35 cellular contexts compared by ENCODE assay signal in the genomic region with DNA sequence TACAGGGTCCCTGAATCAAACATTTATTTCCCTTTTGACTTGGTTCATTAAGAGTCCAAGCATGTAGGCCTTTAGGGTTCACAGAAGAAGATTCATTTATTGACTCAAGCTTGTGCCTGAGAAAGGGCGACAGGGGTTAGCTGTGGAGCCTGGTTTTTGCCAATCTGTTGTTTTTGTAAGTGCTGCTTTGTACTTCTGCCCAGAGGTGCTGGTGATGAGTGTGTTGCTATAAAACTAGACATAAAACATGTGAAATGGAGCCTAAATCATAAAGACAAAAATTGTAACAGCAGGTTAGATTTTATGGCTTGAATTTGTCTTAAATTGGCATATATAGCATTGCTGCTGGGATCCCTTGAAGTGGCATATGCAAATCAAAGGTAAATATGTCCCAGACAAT.
"Had no signal": no experiment of that assay in that cellular context is flagged by ENCODE, and none has a peak within 500 bp of the region (broad histone marks: within the 10 kb centered on the region; RNA-seq: fewer than 3 reads in every experiment).

No MANE protein-coding gene starts in this region.

- DNase-seq: Karpas-422, Kasumi-1, MG63, MM.1S, MV-4-11, NCI-H1048, NCI-H1092, NCI-H1092 treated with DMSO at 0.1 percent for 48 hours, NCI-H1105, NCI-H1105 treated with DMSO at 0.1 percent for 48 hours, NCI-H1417, NCI-H1417 treated with DMSO at 0.1 percent for 48 hours, NCI-H1436, NCI-H1436 treated with DMSO at 0.1 percent for 48 hours, NCI-H146, NCI-H1694, NCI-H1694 treated with DMSO at 0.1 percent for 48 hours, NCI-H187, NCI-H187 treated with DMSO at 0.1 percent for 48 hours, NCI-H1930, NCI-H2029, NCI-H2029 treated with DMSO at 0.1 percent for 48 hours, NCI-H2081, NCI-H2081 treated with DMSO at 0.1 percent for 48 hours, NCI-H2107, NCI-H2171, NCI-H2171 treated with DMSO at 0.1 percent for 48 hours, NCI-H2227 treated with DMSO at 0.1 percent for 48 hours, NCI-H226, NCI-H345, NCI-H446, NCI-H446 treated with DMSO at 0.1 percent for 48 hours, NCI-H510A, NCI-H510A treated with DMSO at 0.1 percent for 48 hours, NCI-H524 had no signal
